In genomic region chr3:190865828-190866227, GRCh38 we compare ENCODE assay signal across 18 cellular contexts. TPM values are rescaled to one million over a fixed set of nuclear protein-coding genes. Genes with fewer than 3 reads are reported as not detected.
DNase-seq lines count a peak whose midpoint lies in the region; ATAC-seq and TF ChIP-seq lines count a peak whose summit lies in the region.
"Had no signal": no experiment of that assay in that cellular context is flagged by ENCODE, and none has a peak within 500 bp of the region (broad histone marks: within the 10 kb centered on the region; RNA-seq: fewer than 3 reads in every experiment).

No MANE protein-coding gene starts in this region.

- no CpG with 5 or more reads among the region's 7 CpGs for WGBS in H9 (ENCODE audit: extremely low coverage, insufficient read length, low lambda C conversion rate)

- CTCF ChIA-PET in OCI-LY7 (lab: Charles Lee; ENCODE audit: unreplicated experiment), result no interaction called here

- no peaks in the 10 kb centered on the region for H3K79me1 ChIP-seq in H9 (ENCODE audit: insufficient read depth, low read depth, low read length, poor library complexity, severe bottlenecking)

- H3K9me3 ChIP-seq in H9 (ENCODE audit: control insufficient read depth, low read depth, low read length) (no peaks in the 10 kb centered on the region), OCI-LY7 (ENCODE audit: low read length) (no peaks in the 10 kb centered on the region)

- no peak overlapping the region for H2BK120ac ChIP-seq in H9 (ENCODE audit: low read depth, low read length, poor library complexity, severe bottlenecking)

- H2BK5ac ChIP-seq in H9 (ENCODE audit: insufficient read length, low read length), result no peak overlapping the region

- no peak overlapping the region for H3K4me3 Mint-ChIP-seq in H9
- H3K4me3 Mint-ChIP-seq: activated T-helper 1 cell treated with anti-CD3 and anti-CD28 coated beads, Interleukin-12 subunit alpha, Interleukin-12 subunit beta, Interleukin-2, Interleukin-4 antibody, amounts not matched to agents 30 ng/mL and 10 ng/mL and 1 ng/mL, durations not matched to agents 14 hours and 24 hours and 36 hours; type B pancreatic cell had no signal

- no peak overlapping the region for H3K27ac Mint-ChIP-seq in H9
- H3K27ac Mint-ChIP-seq: activated T-helper 1 cell treated with anti-CD3 and anti-CD28 coated beads, Interleukin-12 subunit alpha, Interleukin-12 subunit beta, Interleukin-2, Interleukin-4 antibody, amounts not matched to agents 30 ng/mL and 10 ng/mL and 1 ng/mL, durations not matched to agents 14 hours and 24 hours and 36 hours; type B pancreatic cell had no signal

- peaks cover 4% of the 10 kb centered on the region for H3K23me2 ChIP-seq in H9 (ENCODE audit: insufficient read length, low read depth, low read length, poor library complexity, severe bottlenecking)

- H3K18ac ChIP-seq in H9 (ENCODE audit: insufficient read length, low read depth, low read length), result no peak overlapping the region

- POLR2A ChIA-PET in OCI-LY7 (lab: Charles Lee), result interaction anchor here (1.6 kb wide), 1 partner anchor 18 kb away, joined by 3 read pairs; no protein-coding TSS in a partner anchor

- H4K91ac ChIP-seq in H9 (ENCODE audit: insufficient read length, low read depth, low read length), result no peak overlapping the region

- no peak overlapping the region for H3T11ph ChIP-seq in H9 (ENCODE audit: low read length)

- H3K27me3 Mint-ChIP-seq in H9 (ENCODE audit: low read depth), result peaks cover 45% of the 10 kb centered on the region

- H3K56ac ChIP-seq in H9 (ENCODE audit: insufficient read length, low read depth, low read length), result no peak overlapping the region

- H4K5ac ChIP-seq in H9 (ENCODE audit: insufficient read length, low read depth, low read length), result no peak overlapping the region

- DNase-seq in H9, result no peak
- DNase-seq in OCI-LY7 (ENCODE audit: low spot score), result no peak
- DNase-seq in kidney epithelial cell (ENCODE audit: low read depth), result no peak
- DNase-seq: activated CD4-positive, alpha-beta T cell treated with anti-CD3 and anti-CD28 coated beads, Interleukin-2, amount 50 U/mL, for 48 hours; cortex of kidney; IMR-90; midbrain; NCI-H510A; posterior cingulate gyrus; SHP77; stimulated activated CD4-positive, alpha-beta T cell treated with anti-CD3 and anti-CD28 coated beads, Interleukin-2, amount 100 ng/mL, for 24 hours had no signal

- no peak overlapping the region for H3K27ac ChIP-seq in C4-2B
- H3K27ac ChIP-seq in H9 (ENCODE audit: insufficient read length, low read depth, low read length), result no peak overlapping the region
- no peak overlapping the region for H3K27ac ChIP-seq in OCI-LY7 (ENCODE audit: low read depth, low read length, poor library complexity, severe bottlenecking)

- H3K9ac ChIP-seq in H9 (ENCODE audit: extremely low read depth, insufficient read length, low read length), result no peak overlapping the region

- H2BK20ac ChIP-seq in H9 (ENCODE audit: low read depth, low read length, poor library complexity, severe bottlenecking), result no peak overlapping the region

- H3K27me3 ChIP-seq in H9 (ENCODE audit: insufficient read depth, low read length), result peaks cover 2% of the 10 kb centered on the region; the same call in 1 of the 2 replicates
- H3K27me3 ChIP-seq in kidney epithelial cell (ENCODE audit: control insufficient read depth, insufficient read depth, low read length), result no peaks in the 10 kb centered on the region

- TF ChIP-seq CTCF in C4-2B (conservative IDR thresholded peaks at IDR 0.05) (peak; percentile 67), H9 (conservative IDR thresholded peaks at IDR 0.05) (peak; percentile 28; the same call in 2 of the 3 replicates), OCI-LY7 (conservative IDR thresholded peaks at IDR 0.05; ENCODE audit: low read length) (peak; percentile 36; the same call in 1 of the 2 replicates), kidney epithelial cell (IDR thresholded peaks at IDR 0.05; ENCODE audit: insufficient read depth, low read length, poor library complexity, severe bottlenecking) (peak; percentile 37)

- no peak overlapping the region for H3K23ac ChIP-seq in H9 (ENCODE audit: insufficient read length, low read depth, low read length)

- H3K4me1 ChIP-seq in H9 (ENCODE audit: insufficient read depth, low read length), result no peaks in the 10 kb centered on the region
- H3K4me1 ChIP-seq in OCI-LY7 (ENCODE audit: insufficient read depth, low read length, poor library complexity, severe bottlenecking), result no peaks in the 10 kb centered on the region

- no peak overlapping the region for H3K14ac ChIP-seq in H9 (ENCODE audit: insufficient read depth, low read length)

- H2AK5ac ChIP-seq in H9 (ENCODE audit: insufficient read length, low read length), result no peak overlapping the region

- H3K79me2 ChIP-seq in H9 (ENCODE audit: insufficient read depth, low read length) (no peaks in the 10 kb centered on the region), OCI-LY7 (ENCODE audit: insufficient read depth, low read depth, low read length) (no peaks in the 10 kb centered on the region)

- H2AFZ ChIP-seq in H9 (ENCODE audit: low read length), result no peak overlapping the region
- H2AFZ ChIP-seq in OCI-LY7 (ENCODE audit: low read length), result no peak overlapping the region

- H3K36me3 ChIP-seq in OCI-LY7 (ENCODE audit: insufficient read depth, low read length), result no peaks in the 10 kb centered on the region
- no peaks in the 10 kb centered on the region for H3K36me3 ChIP-seq in kidney epithelial cell (ENCODE audit: control insufficient read depth, insufficient read depth, low read length)

- H2BK15ac ChIP-seq in H9 (ENCODE audit: low read depth, low read length), result no peak overlapping the region

- H4K20me1 ChIP-seq in H9 (ENCODE audit: control insufficient read depth, insufficient read depth, insufficient read length), result no peaks in the 10 kb centered on the region
- H4K20me1 ChIP-seq in OCI-LY7 (ENCODE audit: insufficient read depth, low read length), result no peaks in the 10 kb centered on the region

- H3K4me3 ChIP-seq in OCI-LY7 (ENCODE audit: low read depth, low read length, poor library complexity, severe bottlenecking) (no peak overlapping the region), kidney epithelial cell (ENCODE audit: low read depth, low read length) (no peak overlapping the region)

- 0 out of 4 replicates have a peak, but pooled peaks cover 0 to 2% of the 10 kb centered on the region in 2 experiments for H3K4me1 Mint-ChIP-seq in H9

- no peaks in the 10 kb centered on the region; a peak in 1 of 5 replicates for H3K9me3 Mint-ChIP-seq in H9
- H3K9me3 Mint-ChIP-seq: activated T-helper 1 cell treated with anti-CD3 and anti-CD28 coated beads, Interleukin-12 subunit alpha, Interleukin-12 subunit beta, Interleukin-2, Interleukin-4 antibody, amounts not matched to agents 30 ng/mL and 10 ng/mL and 1 ng/mL, durations not matched to agents 14 hours and 24 hours and 36 hours; type B pancreatic cell had no signal

- intact Hi-C loops in OCI-LY7 (cut with micrococcal nuclease; ENCODE audit: unreplicated experiment), result no loop called here

- no TSS peak for BruUV-seq in OCI-LY7 (replicated peaks; lab: Mats Ljungman, UMichigan)

- ATAC-seq in GM21825 (IDR thresholded peaks at IDR 0.05; ENCODE audit: unreplicated experiment) (no peak), HG03025 (IDR thresholded peaks at IDR 0.05; ENCODE audit: low FRiP score, unreplicated experiment) (no peak), HG03342 (IDR thresholded peaks at IDR 0.05; ENCODE audit: unreplicated experiment) (no peak), HG02623 (IDR thresholded peaks at IDR 0.05; ENCODE audit: unreplicated experiment) (no peak)

- H4K8ac ChIP-seq in H9 (replicated peaks; ENCODE audit: insufficient read length, low read depth, low read length), result no peak overlapping the region

- H2BK12ac ChIP-seq in H9 (ENCODE audit: insufficient read length, low read depth, low read length), result no peak overlapping the region

- H3K4ac ChIP-seq in H9 (ENCODE audit: low read depth, low read length), result no peak overlapping the region

- H3K4me2 ChIP-seq in H9 (ENCODE audit: insufficient read depth, insufficient read length, low read length), result no peak overlapping the region
- H3K4me2 ChIP-seq in OCI-LY7 (ENCODE audit: low read length), result no peak overlapping the region

- no peaks in the 10 kb centered on the region for H3K9me2 ChIP-seq in OCI-LY7 (ENCODE audit: insufficient read depth, low read length)

- no peaks in the 10 kb centered on the region for H3K36me3 Mint-ChIP-seq in H9 (ENCODE audit: insufficient read depth in 1 of 3, low read depth in 3 of 3)
- H3K36me3 Mint-ChIP-seq: type B pancreatic cell had no signal

RNA-seq across cellular contexts. Expression of gene GMNC, which starts 3.3 kb away (rescaled TPM):
- total RNA-seq in H9 (2021), result not detected in 2 replicates
- not detected in 2 replicates for total RNA-seq in OCI-LY7 (2014; rRNA removed; shearing (Covaris generic))
- total RNA-seq in OCI-LY7 (2022), result not detected in 2 replicates
- total RNA-seq in kidney epithelial cell, result 0.38 and 0.41 TPM in 2 replicates
- total RNA-seq: activated T-helper 1 cell treated with anti-CD3 and anti-CD28 coated beads, Interleukin-12 subunit alpha, Interleukin-12 subunit beta, Interleukin-2, Interleukin-4 antibody, amounts not matched to agents 30 ng/mL and 10 ng/mL and 1 ng/mL, durations not matched to agents 14 hours and 24 hours and 36 hours had no signal
